Comparison of ENCODE assay signal across 8 cellular contexts in genomic region chr3:14145236-14145635, GRCh38. TPM values are rescaled to one million over a fixed set of nuclear protein-coding genes. Genes with fewer than 3 reads are reported as not detected.
A peak's percentile ranks its signal among the peaks of the same experiment; 100 is the strongest.
DNase-seq lines count a peak whose midpoint lies in the region; ATAC-seq and TF ChIP-seq lines count a peak whose summit lies in the region.

No MANE protein-coding gene starts in this region.

- H3K79me2 ChIP-seq in mammary epithelial cell (ENCODE audit: insufficient read depth, low read length) = no peaks in the 10 kb centered on the region

- H3K9me3 ChIP-seq in heart right ventricle (no peaks in the 10 kb centered on the region), mammary epithelial cell (replicated peaks; ENCODE audit: insufficient read depth, low read length) (no peaks in the 10 kb centered on the region), muscle layer of colon (ENCODE audit: low read length) (no peaks in the 10 kb centered on the region), aorta (ENCODE audit: control insufficient read depth, low read length) (no peaks in the 10 kb centered on the region)

- H3K4me3 ChIP-seq in heart right ventricle (peak overlapping the region in 3 of 10 donors; percentile 34 to 40 (median 37)), mammary epithelial cell (replicated peaks in 1 of 3; ENCODE audit: insufficient read depth in 1 of 3, low read depth in 2 of 3, low read length in 3 of 3) (no peak overlapping the region), muscle layer of colon (ENCODE audit: low read depth in 1 of 2, low read length in 2 of 2) (no peak overlapping the region), aorta (ENCODE audit: low read length in 2 of 2) (no peak overlapping the region)

- DNase-seq in heart right ventricle (no peak), left cardiac atrium (no peak), mammary epithelial cell (no peak), aorta (no peak), NCI-H146 (lab: John Stamatoyannopoulos, UW) (no peak)
- no peak for DNase-seq in effector CD8-positive, alpha-beta T cell (lab: John Stamatoyannopoulos, UW)

- H3K4me1 ChIP-seq in heart right ventricle (peaks cover 14 to 71% (median 37%) of the 10 kb centered on the region in 9 donors), mammary epithelial cell (ENCODE audit: insufficient read depth, low read length) (peaks cover 40% of the 10 kb centered on the region), muscle layer of colon (ENCODE audit: insufficient read depth, low read length) (peaks cover 34% of the 10 kb centered on the region), aorta (ENCODE audit: control insufficient read depth in 1 of 2, insufficient read depth in 2 of 2, low read length in 2 of 2) (peaks cover 3 to 4% of the 10 kb centered on the region in 2 donors)

- ATAC-seq in heart right ventricle (no peak), left cardiac atrium (no peak), aorta (ENCODE audit: low FRiP score) (no peak), HG03045 (IDR thresholded peaks at IDR 0.05; ENCODE audit: unreplicated experiment) (no peak)

- no peaks in the 10 kb centered on the region for H4K20me1 ChIP-seq in mammary epithelial cell (ENCODE audit: insufficient read depth, low read length)

- BruUV-seq in mammary epithelial cell (replicated peaks; lab: Mats Ljungman, UMichigan) = TSS peak; percentile 60

- H2AFZ ChIP-seq in mammary epithelial cell (ENCODE audit: low read depth, low read length) = no peak overlapping the region

- intact Hi-C loops in heart right ventricle (cut with DNase I) = loop anchor here in 2 of 10 donors (1.0 to 2.0 kb wide), 2 partner anchors 33 to 34 kb away; partner anchors contain the start of genes LSM3 (in 2 of the 2) and XPC (in 2 of the 2)
- intact Hi-C loops in left cardiac atrium (cut with DNase I) = no loop called here
- intact Hi-C loops in mammary epithelial cell (cut with micrococcal nuclease) = no loop called here
- intact Hi-C loops in aorta (cut with DNase I) = loop anchor here in 1 of 2 donors (10.0 kb wide), 1 partner anchor 260 kb away; the partner anchor contains the start of gene SLC6A6

- dilution Hi-C loops in mammary epithelial cell (cut with HindIII; ENCODE audit: low sequenced_read_pairs) = no loop called here

- in situ Hi-C loops in mammary epithelial cell (cut with MboI; ENCODE audit: low sequenced_read_pairs in 2 of 2) = no loop called here

- CTCF ChIA-PET in mammary epithelial cell (lab: Charles Lee; ENCODE audit: low non-redundant PET) = interaction anchor here (0.7 kb wide), 1 partner anchor 26 kb away, joined by 6 read pairs; no protein-coding TSS in a partner anchor

- H3K27ac ChIP-seq in heart right ventricle (peak overlapping the region; percentile 33 to 93 (median 84)), mammary epithelial cell (ENCODE audit: insufficient read depth, low read depth, low read length) (peak overlapping the region; percentile 99), muscle layer of colon (ENCODE audit: low read depth, low read length) (peak overlapping the region; percentile 94), aorta (ENCODE audit: low read depth in 1 of 2, low read length in 2 of 2) (peak overlapping the region; percentile 58 to 92)

- TF ChIP-seq CTCF in heart right ventricle (IDR thresholded peaks at IDR 0.05) (no peak), mammary epithelial cell (conservative IDR thresholded peaks at IDR 0.05 in 1 of 2, IDR thresholded peaks at IDR 0.05 in 1 of 2; ENCODE audit: extremely low read depth in 1 of 2, insufficient read depth in 1 of 2, low read depth in 1 of 2, low read length in 2 of 2) (no peak)

- H3K4me2 ChIP-seq in mammary epithelial cell (ENCODE audit: insufficient read depth, low read depth, low read length) = peak overlapping the region; percentile 84

- H3K27me3 ChIP-seq in heart right ventricle (no peaks in the 10 kb centered on the region), mammary epithelial cell (ENCODE audit: insufficient read depth, low read length) (no peaks in the 10 kb centered on the region), muscle layer of colon (ENCODE audit: control insufficient read depth in 1 of 2, insufficient read depth in 2 of 2, low read length in 2 of 2) (no peaks in the 10 kb centered on the region), aorta (ENCODE audit: control insufficient read depth in 1 of 2, insufficient read depth in 2 of 2, low read length in 1 of 2) (no peaks in the 10 kb centered on the region)

- H3K9ac ChIP-seq in mammary epithelial cell (ENCODE audit: insufficient read depth, low read length) (peak overlapping the region; percentile 86), muscle layer of colon (ENCODE audit: low read length) (no peak overlapping the region)

- WGBS in heart right ventricle, 2 donors = 89% methylated on average over 9 of the region's 9 CpGs
- WGBS in mammary epithelial cell (ENCODE audit: low coverage, missing lambda C conversion rate) = 81% methylated on average over 9 of the region's 9 CpGs
- 66% methylated on average over 9 of the region's 9 CpGs for WGBS in aorta, 2 donors

- peaks cover 0 to 75% (median 49%) of the 10 kb centered on the region in 9 donors for H3K36me3 ChIP-seq in heart right ventricle
- peaks cover 11% of the 10 kb centered on the region for H3K36me3 ChIP-seq in mammary epithelial cell (ENCODE audit: insufficient read depth, low read length)
- H3K36me3 ChIP-seq in muscle layer of colon (ENCODE audit: insufficient read depth, low read length) = peaks cover 47% of the 10 kb centered on the region
- peaks cover 0 to 6% of the 10 kb centered on the region in 2 donors for H3K36me3 ChIP-seq in aorta (ENCODE audit: control insufficient read depth in 1 of 2, insufficient read depth in 2 of 2, low read length in 1 of 2)

RNA-seq across cellular contexts. Expression of gene TMEM43, which starts 20.4 kb away (rescaled TPM):
- total RNA-seq in heart right ventricle (10 to 100 TPM; 23.9 to 47.4 (median 37.2) TPM), left cardiac atrium (10 to 100 TPM; 50.1 to 95.3 TPM), mammary epithelial cell (100 to 1,000 TPM in 1 of 2 donors, 10 to 100 TPM in 1; 85.2 to 143 TPM), aorta (100 to 1,000 TPM; 110 to 132 TPM)
- polyA plus RNA-seq in heart right ventricle (10 to 100 TPM; 38.0 to 98.0 TPM), mammary epithelial cell (91.5 TPM), aorta (100 to 1,000 TPM in 1 of 2 donors, 10 to 100 TPM in 1; 52.0 to 102 TPM)
- 127 TPM for polyA minus RNA-seq in mammary epithelial cell

RNA-seq across cellular contexts. Expression of gene CHCHD4, which starts 20.6 kb away (rescaled TPM):
- total RNA-seq in heart right ventricle = 10 to 100 TPM; 18.0 to 37.2 (median 28.0) TPM
- 10 to 100 TPM; 20.1 to 23.8 TPM for polyA plus RNA-seq in heart right ventricle
- 10 to 100 TPM; 21.8 to 25.9 TPM for total RNA-seq in left cardiac atrium
- total RNA-seq in mammary epithelial cell = 10 to 100 TPM in 1 of 2 donors, 1 to 10 TPM in 1; 7.2 to 22.9 TPM
- polyA plus RNA-seq in mammary epithelial cell = 22.9 TPM
- polyA minus RNA-seq in mammary epithelial cell = 13.1 TPM
- total RNA-seq in aorta = 1 to 10 TPM; 7.5 to 9.4 TPM
- polyA plus RNA-seq in aorta = 10 to 100 TPM in 1 of 2 donors, 1 to 10 TPM in 1; 8.6 to 12.0 TPM

RNA-seq across cellular contexts. Expression of gene XPC, which starts 33.2 kb away (rescaled TPM):
- 10 to 100 TPM in 5 of 10 donors, 1 to 10 TPM in 5; 8.5 to 15.8 (median 11.3) TPM for total RNA-seq in heart right ventricle
- polyA plus RNA-seq in heart right ventricle = 1 to 10 TPM; 7.3 to 9.7 TPM
- total RNA-seq in left cardiac atrium = 10 to 100 TPM; 10.6 to 15.0 TPM
- 10 to 100 TPM; 42.5 to 68.2 TPM for total RNA-seq in mammary epithelial cell
- polyA plus RNA-seq in mammary epithelial cell = 19.4 TPM
- 47.5 TPM for polyA minus RNA-seq in mammary epithelial cell
- total RNA-seq in aorta = 10 to 100 TPM; 29.7 to 36.7 TPM
- 10 to 100 TPM; 14.3 to 37.1 TPM for polyA plus RNA-seq in aorta

RNA-seq across cellular contexts. Expression of gene LSM3, which starts 33.4 kb away (rescaled TPM):
- total RNA-seq in heart right ventricle = 10 to 100 TPM; 12.4 to 18.0 (median 15.2) TPM
- 10 to 100 TPM in 1 of 2 donors, 1 to 10 TPM in 1; 5.6 to 16.1 TPM for polyA plus RNA-seq in heart right ventricle
- 10 to 100 TPM; 15.8 to 17.5 TPM for total RNA-seq in left cardiac atrium
- total RNA-seq in mammary epithelial cell = 10 to 100 TPM in 1 of 2 donors, 1 to 10 TPM in 1; 5.0 to 11.7 TPM
- 7.7 TPM for polyA plus RNA-seq in mammary epithelial cell
- 0.31 TPM for polyA minus RNA-seq in mammary epithelial cell
- total RNA-seq in aorta = 1 to 10 TPM; 7.1 to 9.0 TPM
- 10 to 100 TPM; 11.4 to 19.5 TPM for polyA plus RNA-seq in aorta
